In genomic region chr10:7354330-7355047, GRCh38 we compare ENCODE assay signal across 10 cellular contexts. TPM values are rescaled to one million over a fixed set of nuclear protein-coding genes. Genes with fewer than 3 reads are reported as not detected.
A peak's percentile ranks its signal among the peaks of the same experiment; 100 is the strongest.
DNase-seq lines count a peak whose midpoint lies in the region; ATAC-seq, FAIRE-seq and TF ChIP-seq lines count a peak whose summit lies in the region.
"Had no signal": no experiment of that assay in that cellular context is flagged by ENCODE, and none has a peak within 500 bp of the region (broad histone marks: within the 10 kb centered on the region; RNA-seq: fewer than 3 reads in every experiment).

No MANE protein-coding gene starts in this region.

- peaks cover 21% of the 10 kb centered on the region for H3K79me2 ChIP-seq in GM12878 (ENCODE audit: control insufficient read depth, insufficient read depth, low read length)

- H3K36me3 ChIP-seq in IMR-90 (ENCODE audit: control insufficient read depth, insufficient read depth, low read length) (no peaks in the 10 kb centered on the region), GM12878 (ENCODE audit: control insufficient read depth in 2 of 2, insufficient read depth in 2 of 2, low read length in 1 of 2) (peaks cover 21 to 30% of the 10 kb centered on the region in 2 experiments), mesenchymal stem cell (ENCODE audit: control insufficient read depth in 1 of 2, insufficient read depth in 2 of 2, low read depth in 1 of 2, low read length in 2 of 2) (no peaks in the 10 kb centered on the region), kidney (ENCODE audit: control insufficient read depth in 1 of 2, insufficient read depth in 2 of 2, low read length in 2 of 2) (no peaks in the 10 kb centered on the region)
- H3K36me3 ChIP-seq in CD4-positive, alpha-beta memory T cell (ENCODE audit: insufficient read depth, low read length), result no peaks in the 10 kb centered on the region
- H3K36me3 ChIP-seq: Peyer's patch had no signal

- peaks cover 2% of the 10 kb centered on the region; the same call in 1 of the 2 replicates for H3K9me1 ChIP-seq in IMR-90 (ENCODE audit: insufficient read depth, low read length)

- H4K8ac ChIP-seq in IMR-90 (ENCODE audit: low read depth in 2 of 2, low read length in 2 of 2) (no peak overlapping the region), mesenchymal stem cell (ENCODE audit: low read length) (no peak overlapping the region)

- H3K4me3 ChIP-seq in IMR-90 (ENCODE audit: insufficient read depth, low read depth, low read length) (no peak overlapping the region), GM12878 (no peak overlapping the region), mesenchymal stem cell (ENCODE audit: insufficient read depth in 1 of 2, low read depth in 1 of 2, low read length in 2 of 2) (no peak overlapping the region), kidney (ENCODE audit: low read length in 2 of 2) (no peak overlapping the region)
- no peak overlapping the region for H3K4me3 ChIP-seq in CD4-positive, alpha-beta memory T cell (ENCODE audit: low read length in 2 of 2)
- H3K4me3 ChIP-seq: Peyer's patch had no signal

- no peaks in the 10 kb centered on the region for H3K27me3 Mint-ChIP-seq in CD4-positive, alpha-beta memory T cell

- TF ChIP-seq CTCF in IMR-90 (conservative IDR thresholded peaks at IDR 0.05; ENCODE audit: low read depth, low read length) (no peak), GM12878 (IDR thresholded peaks at IDR 0.05 in 2 of 3, conservative IDR thresholded peaks at IDR 0.05 in 1 of 3; ENCODE audit: control insufficient read depth in 2 of 3, extremely low read depth in 1 of 3, insufficient read depth in 1 of 3, low read depth in 3 of 3, low read length in 3 of 3) (no peak), kidney (IDR thresholded peaks at IDR 0.05; ENCODE audit: borderline replicate concordance, extremely low read depth, insufficient read depth) (no peak)

- peaks cover 13 to 38% (median 16%) of the 10 kb centered on the region in 4 donors for H3K4me1 Mint-ChIP-seq in CD4-positive, alpha-beta memory T cell

- peaks cover 37 to 44% of the 10 kb centered on the region in 2 donors for H3K36me3 Mint-ChIP-seq in CD4-positive, alpha-beta memory T cell

- H3K79me1 ChIP-seq in IMR-90 (ENCODE audit: low read depth in 1 of 2, low read length in 2 of 2) (no peaks in the 10 kb centered on the region), mesenchymal stem cell (replicated peaks; ENCODE audit: low read length, poor library complexity, severe bottlenecking) (no peaks in the 10 kb centered on the region)

- no peak overlapping the region for H3K56ac ChIP-seq in IMR-90 (ENCODE audit: extremely low read depth, insufficient read depth, low read length)

- peak overlapping the region in 2 of 7 donors; percentile 5 to 61 for H3K27ac Mint-ChIP-seq in CD4-positive, alpha-beta memory T cell

- TF ChIP-seq EP300 in GM12878 (IDR thresholded peaks at IDR 0.05; ENCODE audit: borderline replicate concordance in 1 of 2, control insufficient read depth in 1 of 2, low read depth in 2 of 2, low read length in 2 of 2), result no peak

- ATAC-seq in IMR-90 (ENCODE audit: low read depth) (no peak), GM12878 (no peak), GM18909 (IDR thresholded peaks at IDR 0.05; ENCODE audit: poor library complexity, unreplicated experiment) (no peak), GM18858 (IDR thresholded peaks at IDR 0.05; ENCODE audit: unreplicated experiment) (no peak)

- H2BK20ac ChIP-seq in IMR-90 (ENCODE audit: low read depth, low read length), result 0 out of 2 replicates have a peak overlapping the region, but pooled peaks have one; percentile 58

- no peak overlapping the region for H2AK9ac ChIP-seq in IMR-90 (replicated peaks; ENCODE audit: low read depth, low read length, poor library complexity)

- H4K20me1 ChIP-seq in IMR-90 (ENCODE audit: insufficient read depth, low read length), result no peaks in the 10 kb centered on the region
- H4K20me1 ChIP-seq in GM12878 (ENCODE audit: control insufficient read depth, insufficient read depth), result no peaks in the 10 kb centered on the region

- no peak overlapping the region for H3K14ac ChIP-seq in IMR-90 (replicated peaks; ENCODE audit: low read depth, low read length)
- H3K14ac ChIP-seq in mesenchymal stem cell (ENCODE audit: low read length in 2 of 2), result no peak overlapping the region

- no peak overlapping the region for H4K5ac ChIP-seq in IMR-90 (ENCODE audit: low read depth, low read length)

- 0 out of 2 replicates have a peak, but pooled peaks cover 2% of the 10 kb centered on the region for H3K4me1 ChIP-seq in IMR-90 (ENCODE audit: control insufficient read depth, insufficient read depth, low read length)
- H3K4me1 ChIP-seq in GM12878 (ENCODE audit: control insufficient read depth, insufficient read depth, low read length), result no peaks in the 10 kb centered on the region
- no peaks in the 10 kb centered on the region for H3K4me1 ChIP-seq in mesenchymal stem cell (ENCODE audit: control insufficient read depth, insufficient read depth, low read depth, low read length)
- no peaks in the 10 kb centered on the region for H3K4me1 ChIP-seq in CD4-positive, alpha-beta memory T cell (ENCODE audit: insufficient read depth, low read length)
- no peaks in the 10 kb centered on the region for H3K4me1 ChIP-seq in kidney (ENCODE audit: control insufficient read depth in 1 of 2, insufficient read depth in 1 of 2, low read depth in 1 of 2, low read length in 2 of 2)
- H3K4me1 ChIP-seq: Peyer's patch had no signal

- TF ChIP-seq RAD21 in IMR-90 (IDR thresholded peaks at IDR 0.05; ENCODE audit: low read length) (no peak), GM12878 (IDR thresholded peaks at IDR 0.05; ENCODE audit: insufficient read depth, low read depth, low read length) (no peak)

- no peak overlapping the region for H2BK12ac ChIP-seq in mesenchymal stem cell (ENCODE audit: low read length in 2 of 2)

- DNase-seq in G401 (ENCODE audit: low spot score) (peak; percentile 10), IMR-90 (peak; percentile 80), GM12878 (ENCODE audit: low read depth, low spot score) (no peak), mesenchymal stem cell (peak; percentile 70), kidney (no peak)
- DNase-seq in CD4-positive, alpha-beta memory T cell, result no peak
- DNase-seq: DMS79, Peyer's patch had no signal

- H2BK5ac ChIP-seq in IMR-90 (ENCODE audit: low read depth, low read length, poor library complexity, severe bottlenecking) (no peak overlapping the region), mesenchymal stem cell (ENCODE audit: low read depth, low read length, poor library complexity, severe bottlenecking) (no peak overlapping the region)

- peak overlapping the region; percentile 20; the same call in 1 of the 3 replicates for H2BK15ac ChIP-seq in IMR-90 (ENCODE audit: low read depth, low read length)
- H2BK15ac ChIP-seq in mesenchymal stem cell (ENCODE audit: low read depth, poor library complexity, severe bottlenecking), result no peak overlapping the region

- dilution Hi-C loops in IMR-90 (cut with HindIII; ENCODE audit: low sequenced_read_pairs, unreplicated experiment), result no loop called here

- BruUV-seq in IMR-90 (replicated peaks; lab: Mats Ljungman, UMichigan) (no TSS peak), GM12878 (replicated peaks; lab: Mats Ljungman, UMichigan) (no TSS peak)

- H3K9me3 ChIP-seq in IMR-90 (ENCODE audit: control insufficient read depth, insufficient read depth, low read length), result no peaks in the 10 kb centered on the region; the same call in 1 of the 2 replicates
- H3K9me3 ChIP-seq in GM12878 (replicated peaks; ENCODE audit: control insufficient read depth, insufficient read depth, low read length), result no peaks in the 10 kb centered on the region; the same call in 2 of the 3 replicates
- H3K9me3 ChIP-seq in mesenchymal stem cell (ENCODE audit: control insufficient read depth, low read length), result no peaks in the 10 kb centered on the region
- no peaks in the 10 kb centered on the region for H3K9me3 ChIP-seq in CD4-positive, alpha-beta memory T cell (ENCODE audit: control insufficient read depth in 1 of 2, low read length in 2 of 2)
- no peaks in the 10 kb centered on the region for H3K9me3 ChIP-seq in kidney (ENCODE audit: control insufficient read depth in 1 of 2, low read length in 2 of 2)
- H3K9me3 ChIP-seq: Peyer's patch had no signal

- CTCF ChIA-PET in IMR-90 (lab: Yijun Ruan, JAX) (no interaction called here), GM12878 (lab: Yijun Ruan, JAX) (no interaction called here)
- CTCF ChIA-PET in CD4-positive, alpha-beta memory T cell (lab: Charles Lee; ENCODE audit: partially characterized antibody), result no interaction called here

- POLR2A ChIA-PET in IMR-90 (lab: Charles Lee; ENCODE audit: unreplicated experiment) (no interaction called here), GM12878 (lab: Charles Lee) (no interaction called here)
- POLR2A ChIA-PET in CD4-positive, alpha-beta memory T cell (lab: Charles Lee; ENCODE audit: partially characterized antibody), result no interaction called here

- H3K18ac ChIP-seq in IMR-90 (ENCODE audit: low read depth, low read length) (no peak overlapping the region), mesenchymal stem cell (ENCODE audit: low read depth in 1 of 2, low read length in 2 of 2) (no peak overlapping the region)

- H3K4ac ChIP-seq in IMR-90 (ENCODE audit: low read depth, low read length) (no peak overlapping the region), mesenchymal stem cell (ENCODE audit: low read depth in 1 of 2, low read length in 2 of 2) (no peak overlapping the region)

- H3K27ac ChIP-seq in IMR-90 (ENCODE audit: insufficient read depth, low read length) (no peak overlapping the region), GM12878 (ENCODE audit: control insufficient read depth, insufficient read depth) (no peak overlapping the region), mesenchymal stem cell (ENCODE audit: low read length, poor library complexity, severe bottlenecking) (no peak overlapping the region), kidney (ENCODE audit: low read depth in 2 of 2, low read length in 2 of 2) (no peak overlapping the region)
- H3K27ac ChIP-seq in CD4-positive, alpha-beta memory T cell (ENCODE audit: low read depth, low read length), result no peak overlapping the region
- H3K27ac ChIP-seq: Peyer's patch had no signal

- H3K9ac ChIP-seq in IMR-90 (ENCODE audit: low read depth, low read length) (no peak overlapping the region), GM12878 (ENCODE audit: control insufficient read depth, insufficient read depth, low read length) (no peak overlapping the region), mesenchymal stem cell (ENCODE audit: low read length) (no peak overlapping the region), kidney (ENCODE audit: low read length in 2 of 2) (no peak overlapping the region)

- H2BK120ac ChIP-seq in IMR-90 (ENCODE audit: low read depth, low read length) (no peak overlapping the region; the same call in 1 of the 2 replicates), mesenchymal stem cell (ENCODE audit: low read depth, low read length) (no peak overlapping the region)

- H3K27me3 ChIP-seq in IMR-90 (ENCODE audit: control insufficient read depth, insufficient read depth, low read length) (no peaks in the 10 kb centered on the region), GM12878 (replicated peaks in 1 of 2; ENCODE audit: control insufficient read depth in 2 of 2, insufficient read depth in 2 of 2, low read length in 1 of 2) (no peaks in the 10 kb centered on the region), mesenchymal stem cell (ENCODE audit: control insufficient read depth in 1 of 2, insufficient read depth in 1 of 2, low read length in 2 of 2) (no peaks in the 10 kb centered on the region)
- H3K27me3 ChIP-seq in CD4-positive, alpha-beta memory T cell (ENCODE audit: insufficient read depth, low read length), result no peaks in the 10 kb centered on the region
- H3K27me3 ChIP-seq: Peyer's patch had no signal

- RAD21 ChIA-PET in GM12878 (lab: Charles Lee; ENCODE audit: unreplicated experiment), result no interaction called here

- SMC1A ChIA-PET in GM12878 (lab: Charles Lee; ENCODE audit: uncharacterized antibody, unreplicated experiment), result no interaction called here

- in situ Hi-C loops in G401 (cut with HindIII; ENCODE audit: low sequenced_read_pairs) (no loop called here), IMR-90 (cut with MboI; ENCODE audit: low sequenced_read_pairs) (no loop called here), GM12878 (cut with MboI) (no loop called here)

- no peak overlapping the region for H3K4me3 Mint-ChIP-seq in CD4-positive, alpha-beta memory T cell

- TF ChIP-seq POLR2A in IMR-90 (IDR thresholded peaks at IDR 0.05; ENCODE audit: low read depth, low read length) (no peak), GM12878 (IDR thresholded peaks at IDR 0.05; ENCODE audit: low read depth, low read length) (no peak)

- intact Hi-C loops in IMR-90 (cut with micrococcal nuclease) (no loop called here), GM12878 (cut with micrococcal nuclease; ENCODE audit: unreplicated experiment) (no loop called here), kidney (cut with DNase I) (no loop called here)
- intact Hi-C loops in CD4-positive, alpha-beta memory T cell (cut with micrococcal nuclease), result no loop called here

- 78% methylated on average over 4 of the region's 11 CpGs; no CpG with 5 or more reads in 1 of the 2 experiments for WGBS in IMR-90 (ENCODE audit: extremely low coverage in 2 of 2, insufficient read length in 1 of 2), 2 experiments
- 91% methylated on average over 11 of the region's 11 CpGs for WGBS in GM12878 (ENCODE audit: insufficient coverage, insufficient replicate concordance, low lambda C conversion rate, missing lambda C conversion rate)
- WGBS in mesenchymal stem cell, result 86% methylated on average over 10 of the region's 11 CpGs

- H3K4me2 ChIP-seq in IMR-90 (ENCODE audit: low read depth, low read length), result no peak overlapping the region
- H3K4me2 ChIP-seq in GM12878 (ENCODE audit: control insufficient read depth, insufficient read depth), result no peak overlapping the region
- H3K4me2 ChIP-seq in mesenchymal stem cell (ENCODE audit: low read length, poor library complexity, severe bottlenecking), result no peak overlapping the region

- H4K91ac ChIP-seq in IMR-90 (ENCODE audit: insufficient read depth, low read depth, low read length), result no peak overlapping the region
- H4K91ac ChIP-seq in mesenchymal stem cell (ENCODE audit: low read length), result no peak overlapping the region

- FAIRE-seq in GM12878 (lab: Jason Lieb, UNC) (peak; percentile 54), kidney (lab: Jason Lieb, UNC) (no peak)

- H2AK5ac ChIP-seq in IMR-90 (ENCODE audit: low read depth, low read length), result peak overlapping the region; percentile 10
- no peak overlapping the region for H2AK5ac ChIP-seq in mesenchymal stem cell (ENCODE audit: low read length, severe bottlenecking)

- H3K9me3 Mint-ChIP-seq in CD4-positive, alpha-beta memory T cell, result peaks cover 0 to 5% (median 0%) of the 10 kb centered on the region in 8 donors

- H2AFZ ChIP-seq in IMR-90 (replicated peaks; ENCODE audit: low read length, poor library complexity), result no peak overlapping the region
- no peak overlapping the region for H2AFZ ChIP-seq in GM12878 (ENCODE audit: control insufficient read depth, low read depth, low read length)
- no peak overlapping the region for H2AFZ ChIP-seq in mesenchymal stem cell (ENCODE audit: low read depth, low read length)

- H3K23ac ChIP-seq in IMR-90 (ENCODE audit: low read depth, low read length) (no peak overlapping the region), mesenchymal stem cell (ENCODE audit: low read length in 2 of 2) (no peak overlapping the region)

RNA-seq across cellular contexts. Expression of gene SFMBT2, which starts 56.3 kb away (rescaled TPM):
- total RNA-seq in G401 (2014; rRNA removed; shearing (Covaris generic)), result 0.06 TPM in 1 of 2 replicates, not detected in the other
- 1.1 and 1.3 TPM in 2 replicates for total RNA-seq in IMR-90 (2012; rRNA removed)
- 0.53 and 0.70 TPM in 2 replicates for polyA plus RNA-seq in IMR-90 (2012; rRNA removed)
- polyA plus RNA-seq in IMR-90 (2012; cell fraction: cytosol; rRNA removed), result 0.25 and 0.26 TPM in 2 replicates
- polyA plus RNA-seq in IMR-90 (2012; cell fraction: nucleus; rRNA removed; ENCODE audit: low replicate concordance), result 0.88 and 2.3 TPM in 2 replicates
- 125 and 127 TPM in 2 replicates for total RNA-seq in GM12878 (2013; cell fraction: nucleolus; rRNA removed)
- 16.7 and 17.0 TPM in 2 replicates for total RNA-seq in GM12878 (2014; rRNA removed)
- total RNA-seq in GM12878 (2014; rRNA removed; fragmentation: Illumina TruSeq; extraction: Trizol), result 18.2 and 18.9 TPM in 2 replicates
- 26.1 and 29.6 TPM in 2 replicates for total RNA-seq in GM12878 (2021)
- polyA plus RNA-seq in GM12878 (2011; ENCODE audit: low read depth), result 6.6 TPM
- polyA plus RNA-seq in GM12878 (2011; rRNA removed), result 19.0 and 22.5 TPM in 2 replicates
- polyA plus RNA-seq in GM12878 (2011; cell fraction: cytosol; rRNA removed), result 14.6 and 18.5 TPM in 2 replicates
- polyA plus RNA-seq in GM12878 (2011; cell fraction: nucleus; rRNA removed), result 42.9 and 46.5 TPM in 2 replicates
- 8.3 and 10.7 TPM in 2 replicates for polyA plus RNA-seq in GM12878 (2012)
- polyA plus RNA-seq in GM12878 (2014; fragmentation: Illumina TruSeq; extraction: Trizol), result 20.5 and 21.5 TPM in 2 replicates
- 1 to 10 TPM; 2.8 to 4.3 TPM for polyA plus RNA-seq in GM12878 (2014; fragmentation: Nextera tagmentation; extraction: Ambion mirVana)
- 13.3 and 13.6 TPM in 2 replicates for polyA plus RNA-seq in GM12878 (2014; rRNA removed)
- 10 to 100 TPM; 10.1 to 11.5 TPM for polyA plus RNA-seq in GM12878 (2016; fragmentation: Nextera tagmentation; extraction: Ambion mirVana)
- polyA minus RNA-seq in GM12878 (2011; rRNA and poly(A)+ RNA removed), result 37.3 and 49.0 TPM in 2 replicates
- polyA minus RNA-seq in GM12878 (2011; cell fraction: cytosol; rRNA and poly(A)+ RNA removed), result 12.4 and 14.8 TPM in 2 replicates
- 45.3 and 64.3 TPM in 2 replicates for polyA minus RNA-seq in GM12878 (2011; cell fraction: nucleus; rRNA and poly(A)+ RNA removed)
- 2.2 TPM for polyA plus RNA-seq in mesenchymal stem cell (2013, experiment 1 of 2)
- 2.2 TPM for polyA plus RNA-seq in mesenchymal stem cell (2013, experiment 2 of 2)
- 10 to 100 TPM; 20.0 to 22.3 TPM for total RNA-seq in CD4-positive, alpha-beta memory T cell
- polyA plus RNA-seq in CD4-positive, alpha-beta memory T cell, result 1 to 10 TPM; 1.7 to 3.3 TPM
- total RNA-seq in kidney, result 15.3 TPM
- polyA plus RNA-seq in kidney (ENCODE audit: insufficient read depth, low read depth, low replicate concordance), result 1.2 TPM

Comparison
In these comparisons a context has a peak if more than half of its experiments do, and no peak if none do; other contexts are left out.
1. DNase-seq: peak in G401 (single experiment), IMR-90 (single experiment) and mesenchymal stem cell (single experiment); none in GM12878 (single experiment), CD4-positive, alpha-beta memory T cell (0 of 5) and kidney (single experiment).